In genomic region chr10:132574783-132575319, GRCh38 we compare ENCODE assay signal across 1 cellular context.
TF ChIP-seq lines count a peak whose summit lies in the region.

No MANE protein-coding gene starts in this region.

TF ChIP-seq in GM23338, 12 proteins besides CTCF, POLR2A, EP300 and RAD21 (continued from another document):
- TF ChIP-seq, protein P1, sequence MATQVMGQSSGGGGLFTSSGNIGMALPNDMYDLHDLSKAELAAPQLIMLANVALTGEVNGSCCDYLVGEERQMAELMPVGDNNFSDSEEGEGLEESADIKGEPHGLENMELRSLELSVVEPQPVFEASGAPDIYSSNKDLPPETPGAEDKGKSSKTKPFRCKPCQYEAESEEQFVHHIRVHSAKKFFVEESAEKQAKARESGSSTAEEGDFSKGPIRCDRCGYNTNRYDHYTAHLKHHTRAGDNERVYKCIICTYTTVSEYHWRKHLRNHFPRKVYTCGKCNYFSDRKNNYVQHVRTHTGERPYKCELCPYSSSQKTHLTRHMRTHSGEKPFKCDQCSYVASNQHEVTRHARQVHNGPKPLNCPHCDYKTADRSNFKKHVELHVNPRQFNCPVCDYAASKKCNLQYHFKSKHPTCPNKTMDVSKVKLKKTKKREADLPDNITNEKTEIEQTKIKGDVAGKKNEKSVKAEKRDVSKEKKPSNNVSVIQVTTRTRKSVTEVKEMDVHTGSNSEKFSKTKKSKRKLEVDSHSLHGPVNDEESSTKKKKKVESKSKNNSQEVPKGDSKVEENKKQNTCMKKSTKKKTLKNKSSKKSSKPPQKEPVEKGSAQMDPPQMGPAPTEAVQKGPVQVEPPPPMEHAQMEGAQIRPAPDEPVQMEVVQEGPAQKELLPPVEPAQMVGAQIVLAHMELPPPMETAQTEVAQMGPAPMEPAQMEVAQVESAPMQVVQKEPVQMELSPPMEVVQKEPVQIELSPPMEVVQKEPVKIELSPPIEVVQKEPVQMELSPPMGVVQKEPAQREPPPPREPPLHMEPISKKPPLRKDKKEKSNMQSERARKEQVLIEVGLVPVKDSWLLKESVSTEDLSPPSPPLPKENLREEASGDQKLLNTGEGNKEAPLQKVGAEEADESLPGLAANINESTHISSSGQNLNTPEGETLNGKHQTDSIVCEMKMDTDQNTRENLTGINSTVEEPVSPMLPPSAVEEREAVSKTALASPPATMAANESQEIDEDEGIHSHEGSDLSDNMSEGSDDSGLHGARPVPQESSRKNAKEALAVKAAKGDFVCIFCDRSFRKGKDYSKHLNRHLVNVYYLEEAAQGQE (IDR thresholded peaks at IDR 0.05; ENCODE audit: unreplicated experiment), result no peak
- no peak for TF ChIP-seq EZH2phosphoT487 (IDR thresholded peaks at IDR 0.05; ENCODE audit: unreplicated experiment)
- no peak for TF ChIP-seq ZNF331 (CRISPR knock-in tag; IDR thresholded peaks at IDR 0.05; ENCODE audit: low read depth)
- no peak for TF ChIP-seq ZNF114 (CRISPR knock-in tag; IDR thresholded peaks at IDR 0.05)
- no peak for TF ChIP-seq ZNF462 (CRISPR knock-in tag; IDR thresholded peaks at IDR 0.05)
- TF ChIP-seq STAT1 (IDR thresholded peaks at IDR 0.05; ENCODE audit: unreplicated experiment), result no peak
- TF ChIP-seq CREB1 (CRISPR knock-in tag; IDR thresholded peaks at IDR 0.05; ENCODE audit: low read depth), result no peak
- no peak for TF ChIP-seq NANOG (IDR thresholded peaks at IDR 0.05; ENCODE audit: borderline replicate concordance)
TF ChIP-seq in GM23338: peak in this region for 0.
